ENCODE assay signal across 29 cellular contexts in the genomic region with DNA sequence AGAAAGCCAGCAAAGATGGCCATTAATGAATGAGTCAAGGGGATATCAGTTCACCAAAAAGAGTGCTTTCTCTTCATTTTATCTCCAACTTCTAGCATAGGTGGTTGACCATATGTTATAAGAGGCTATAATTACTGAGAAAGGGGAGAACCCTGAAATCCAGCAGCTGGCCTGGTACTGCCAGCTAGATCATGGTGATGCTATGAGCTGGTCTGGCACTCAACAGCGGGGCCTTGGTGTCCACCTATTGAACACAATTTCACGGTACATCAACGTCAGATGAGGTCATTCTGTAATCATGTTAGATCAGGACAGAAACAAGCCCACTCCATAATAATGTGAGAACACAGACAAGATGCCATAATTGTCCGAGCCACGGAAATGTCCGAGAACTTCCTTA.
A peak's percentile ranks its signal among the peaks of the same experiment; 100 is the strongest.
DNase-seq lines count a peak whose midpoint lies in the region; ATAC-seq lines count a peak whose summit lies in the region.
"Had no signal": no experiment of that assay in that cellular context is flagged by ENCODE, and none has a peak within 500 bp of the region (broad histone marks: within the 10 kb centered on the region; RNA-seq: fewer than 3 reads in every experiment).

No MANE protein-coding gene starts in this region.

- peak overlapping the region; percentile 44 for H3K27ac ChIP-seq in SJCRH30
- H3K27ac ChIP-seq: 22Rv1; A549; BLaER1; BLaER1 treated with 17β-estradiol and CSF1 and Interleukin-3, amounts not matched to agents 10 nM and 100 nM; C4-2B had no signal

- H3K4me3 ChIP-seq in SJCRH30 = no peak overlapping the region
- H3K4me3 ChIP-seq: A549; BLaER1; BLaER1 treated with 17β-estradiol and CSF1 and Interleukin-3, amounts not matched to agents 10 nM and 100 nM had no signal

- H3K27me3 ChIP-seq in SJCRH30 = no peaks in the 10 kb centered on the region
- H3K27me3 ChIP-seq: BE2C; BLaER1; BLaER1 treated with 17β-estradiol and CSF1 and Interleukin-3, amounts not matched to agents 10 nM and 100 nM had no signal

- intact Hi-C loops in Right ventricle myocardium inferior (cut with DNase I) (no loop called here), Right ventricle myocardium superior (cut with DNase I) (no loop called here)

- peaks cover 2% of the 10 kb centered on the region; the same call in 1 of the 2 replicates for H3K4me1 ChIP-seq in SJCRH30
- H3K4me1 ChIP-seq: A549; BE2C; BLaER1; BLaER1 treated with 17β-estradiol and CSF1 and Interleukin-3, amounts not matched to agents 10 nM and 100 nM; Caco-2 had no signal

- ATAC-seq in Right ventricle myocardium inferior (no peak), Right ventricle myocardium superior (ENCODE audit: poor library complexity) (no peak)
- ATAC-seq: A549; CD8-positive, alpha-beta T cell had no signal

- H3K36me3 ChIP-seq in SJCRH30 = no peaks in the 10 kb centered on the region
- H3K36me3 ChIP-seq: BE2C; BLaER1; BLaER1 treated with 17β-estradiol and CSF1 and Interleukin-3, amounts not matched to agents 10 nM and 100 nM had no signal

- DNase-seq in Right ventricle myocardium inferior (ENCODE audit: missing footprints) (peak; percentile 13), Right ventricle myocardium superior (no peak), SJCRH30 (peak; percentile 54 to 68), NCI-H1092 treated with DMSO at 0.1 percent for 48 hours (lab: John Stamatoyannopoulos, UW) (no peak)
- DNase-seq: 8988T; ACHN; AML-193; BE2C; C1 segment of cervical spinal cord; Caco-2; Calu3; CD4-positive, alpha-beta memory T cell; CD4-positive, alpha-beta T cell; CD4-positive, CD25-positive, alpha-beta regulatory T cell; CD8-positive, alpha-beta memory T cell; CD8-positive, alpha-beta T cell; COR-L47; DMS 273 treated with DMSO at 0.1 percent for 48 hours; DMS153; DMS53; DMS79; DMS79 treated with DMSO at 0.1 percent for 48 hours; DND-41; EL had no signal

- H3K9me3 ChIP-seq in SJCRH30 (replicated peaks) = 0 out of 2 replicates have a peak, but pooled peaks cover 4% of the 10 kb centered on the region
- H3K9me3 ChIP-seq: A549, BE2C, Caco-2 had no signal

Comparison
In these comparisons a context has a peak if more than half of its experiments do, and no peak if none do; other contexts are left out.
1. DNase-seq: peak in Right ventricle myocardium inferior (single experiment) and SJCRH30 (2 of 2); none in Right ventricle myocardium superior (single experiment) and NCI-H1092 treated with DMSO at 0.1 percent for 48 hours (single experiment).